Comparison of ENCODE assay signal across 1 cellular context in the genomic region with DNA sequence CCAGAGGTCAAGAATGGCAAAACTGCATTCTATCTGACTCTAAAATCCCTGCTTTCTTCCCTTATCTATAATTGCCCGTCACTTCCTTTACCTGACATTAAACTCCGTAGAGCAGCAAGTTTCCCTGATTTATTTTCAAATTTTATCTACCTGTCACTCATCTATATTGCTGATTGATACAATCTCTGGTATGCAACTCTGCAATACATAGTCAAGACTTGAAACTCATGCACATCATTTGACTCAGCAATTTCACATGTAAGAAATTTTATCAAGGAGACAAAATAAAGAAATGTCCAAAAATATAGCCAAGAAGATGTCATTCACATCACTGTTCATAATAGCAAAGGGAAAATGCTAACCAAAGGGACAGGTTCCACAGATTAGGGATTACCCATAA.
TF ChIP-seq lines count a peak whose summit lies in the region.

No MANE protein-coding gene starts in this region.

TF ChIP-seq in GM23338, 12 proteins besides CTCF, POLR2A, EP300 and RAD21:
- TF ChIP-seq NANOG (IDR thresholded peaks at IDR 0.05; ENCODE audit: borderline replicate concordance): no peak
- TF ChIP-seq STAT1 (IDR thresholded peaks at IDR 0.05; ENCODE audit: unreplicated experiment): no peak
- no peak for TF ChIP-seq ZNF331 (CRISPR knock-in tag; IDR thresholded peaks at IDR 0.05; ENCODE audit: low read depth)
- no peak for TF ChIP-seq EZH2 (IDR thresholded peaks at IDR 0.05; ENCODE audit: low read depth, unreplicated experiment)
- TF ChIP-seq, protein P1, sequence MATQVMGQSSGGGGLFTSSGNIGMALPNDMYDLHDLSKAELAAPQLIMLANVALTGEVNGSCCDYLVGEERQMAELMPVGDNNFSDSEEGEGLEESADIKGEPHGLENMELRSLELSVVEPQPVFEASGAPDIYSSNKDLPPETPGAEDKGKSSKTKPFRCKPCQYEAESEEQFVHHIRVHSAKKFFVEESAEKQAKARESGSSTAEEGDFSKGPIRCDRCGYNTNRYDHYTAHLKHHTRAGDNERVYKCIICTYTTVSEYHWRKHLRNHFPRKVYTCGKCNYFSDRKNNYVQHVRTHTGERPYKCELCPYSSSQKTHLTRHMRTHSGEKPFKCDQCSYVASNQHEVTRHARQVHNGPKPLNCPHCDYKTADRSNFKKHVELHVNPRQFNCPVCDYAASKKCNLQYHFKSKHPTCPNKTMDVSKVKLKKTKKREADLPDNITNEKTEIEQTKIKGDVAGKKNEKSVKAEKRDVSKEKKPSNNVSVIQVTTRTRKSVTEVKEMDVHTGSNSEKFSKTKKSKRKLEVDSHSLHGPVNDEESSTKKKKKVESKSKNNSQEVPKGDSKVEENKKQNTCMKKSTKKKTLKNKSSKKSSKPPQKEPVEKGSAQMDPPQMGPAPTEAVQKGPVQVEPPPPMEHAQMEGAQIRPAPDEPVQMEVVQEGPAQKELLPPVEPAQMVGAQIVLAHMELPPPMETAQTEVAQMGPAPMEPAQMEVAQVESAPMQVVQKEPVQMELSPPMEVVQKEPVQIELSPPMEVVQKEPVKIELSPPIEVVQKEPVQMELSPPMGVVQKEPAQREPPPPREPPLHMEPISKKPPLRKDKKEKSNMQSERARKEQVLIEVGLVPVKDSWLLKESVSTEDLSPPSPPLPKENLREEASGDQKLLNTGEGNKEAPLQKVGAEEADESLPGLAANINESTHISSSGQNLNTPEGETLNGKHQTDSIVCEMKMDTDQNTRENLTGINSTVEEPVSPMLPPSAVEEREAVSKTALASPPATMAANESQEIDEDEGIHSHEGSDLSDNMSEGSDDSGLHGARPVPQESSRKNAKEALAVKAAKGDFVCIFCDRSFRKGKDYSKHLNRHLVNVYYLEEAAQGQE (IDR thresholded peaks at IDR 0.05; ENCODE audit: unreplicated experiment): no peak
- TF ChIP-seq POLR2AphosphoS5 (IDR thresholded peaks at IDR 0.05; ENCODE audit: low read depth): no peak
- TF ChIP-seq ZNF114 (CRISPR knock-in tag; IDR thresholded peaks at IDR 0.05): no peak
- TF ChIP-seq, protein P2, sequence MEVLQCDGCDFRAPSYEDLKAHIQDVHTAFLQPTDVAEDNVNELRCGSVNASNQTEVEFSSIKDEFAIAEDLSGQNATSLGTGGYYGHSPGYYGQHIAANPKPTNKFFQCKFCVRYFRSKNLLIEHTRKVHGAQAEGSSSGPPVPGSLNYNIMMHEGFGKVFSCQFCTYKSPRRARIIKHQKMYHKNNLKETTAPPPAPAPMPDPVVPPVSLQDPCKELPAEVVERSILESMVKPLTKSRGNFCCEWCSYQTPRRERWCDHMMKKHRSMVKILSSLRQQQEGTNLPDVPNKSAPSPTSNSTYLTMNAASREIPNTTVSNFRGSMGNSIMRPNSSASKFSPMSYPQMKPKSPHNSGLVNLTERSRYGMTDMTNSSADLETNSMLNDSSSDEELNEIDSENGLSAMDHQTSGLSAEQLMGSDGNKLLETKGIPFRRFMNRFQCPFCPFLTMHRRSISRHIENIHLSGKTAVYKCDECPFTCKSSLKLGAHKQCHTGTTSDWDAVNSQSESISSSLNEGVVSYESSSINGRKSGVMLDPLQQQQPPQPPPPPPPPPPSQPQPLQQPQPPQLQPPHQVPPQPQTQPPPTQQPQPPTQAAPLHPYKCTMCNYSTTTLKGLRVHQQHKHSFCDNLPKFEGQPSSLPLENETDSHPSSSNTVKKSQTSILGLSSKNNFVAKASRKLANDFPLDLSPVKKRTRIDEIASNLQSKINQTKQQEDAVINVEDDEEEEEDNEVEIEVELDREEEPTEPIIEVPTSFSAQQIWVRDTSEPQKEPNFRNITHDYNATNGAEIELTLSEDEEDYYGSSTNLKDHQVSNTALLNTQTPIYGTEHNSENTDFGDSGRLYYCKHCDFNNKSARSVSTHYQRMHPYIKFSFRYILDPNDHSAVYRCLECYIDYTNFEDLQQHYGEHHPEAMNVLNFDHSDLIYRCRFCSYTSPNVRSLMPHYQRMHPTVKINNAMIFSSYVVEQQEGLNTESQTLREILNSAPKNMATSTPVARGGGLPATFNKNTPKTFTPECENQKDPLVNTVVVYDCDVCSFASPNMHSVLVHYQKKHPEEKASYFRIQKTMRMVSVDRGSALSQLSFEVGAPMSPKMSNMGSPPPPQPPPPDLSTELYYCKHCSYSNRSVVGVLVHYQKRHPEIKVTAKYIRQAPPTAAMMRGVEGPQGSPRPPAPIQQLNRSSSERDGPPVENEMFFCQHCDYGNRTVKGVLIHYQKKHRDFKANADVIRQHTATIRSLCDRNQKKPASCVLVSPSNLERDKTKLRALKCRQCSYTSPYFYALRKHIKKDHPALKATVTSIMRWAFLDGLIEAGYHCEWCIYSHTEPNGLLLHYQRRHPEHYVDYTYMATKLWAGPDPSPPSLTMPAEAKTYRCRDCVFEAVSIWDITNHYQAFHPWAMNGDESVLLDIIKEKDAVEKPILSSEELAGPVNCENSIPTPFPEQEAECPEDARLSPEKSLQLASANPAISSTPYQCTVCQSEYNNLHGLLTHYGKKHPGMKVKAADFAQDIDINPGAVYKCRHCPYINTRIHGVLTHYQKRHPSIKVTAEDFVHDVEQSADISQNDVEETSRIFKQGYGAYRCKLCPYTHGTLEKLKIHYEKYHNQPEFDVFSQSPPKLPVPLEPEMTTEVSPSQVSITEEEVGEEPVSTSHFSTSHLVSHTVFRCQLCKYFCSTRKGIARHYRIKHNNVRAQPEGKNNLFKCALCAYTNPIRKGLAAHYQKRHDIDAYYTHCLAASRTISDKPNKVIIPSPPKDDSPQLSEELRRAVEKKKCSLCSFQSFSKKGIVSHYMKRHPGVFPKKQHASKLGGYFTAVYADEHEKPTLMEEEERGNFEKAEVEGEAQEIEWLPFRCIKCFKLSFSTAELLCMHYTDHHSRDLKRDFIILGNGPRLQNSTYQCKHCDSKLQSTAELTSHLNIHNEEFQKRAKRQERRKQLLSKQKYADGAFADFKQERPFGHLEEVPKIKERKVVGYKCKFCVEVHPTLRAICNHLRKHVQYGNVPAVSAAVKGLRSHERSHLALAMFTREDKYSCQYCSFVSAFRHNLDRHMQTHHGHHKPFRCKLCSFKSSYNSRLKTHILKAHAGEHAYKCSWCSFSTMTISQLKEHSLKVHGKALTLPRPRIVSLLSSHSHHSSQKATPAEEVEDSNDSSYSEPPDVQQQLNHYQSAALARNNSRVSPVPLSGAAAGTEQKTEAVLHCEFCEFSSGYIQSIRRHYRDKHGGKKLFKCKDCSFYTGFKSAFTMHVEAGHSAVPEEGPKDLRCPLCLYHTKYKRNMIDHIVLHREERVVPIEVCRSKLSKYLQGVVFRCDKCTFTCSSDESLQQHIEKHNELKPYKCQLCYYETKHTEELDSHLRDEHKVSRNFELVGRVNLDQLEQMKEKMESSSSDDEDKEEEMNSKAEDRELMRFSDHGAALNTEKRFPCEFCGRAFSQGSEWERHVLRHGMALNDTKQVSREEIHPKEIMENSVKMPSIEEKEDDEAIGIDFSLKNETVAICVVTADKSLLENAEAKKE (CRISPR knock-in tag; IDR thresholded peaks at IDR 0.05): no peak
- no peak for TF ChIP-seq EZH2phosphoT487 (IDR thresholded peaks at IDR 0.05; ENCODE audit: unreplicated experiment)
